8 cellular contexts compared by ENCODE assay signal in the genomic region with DNA sequence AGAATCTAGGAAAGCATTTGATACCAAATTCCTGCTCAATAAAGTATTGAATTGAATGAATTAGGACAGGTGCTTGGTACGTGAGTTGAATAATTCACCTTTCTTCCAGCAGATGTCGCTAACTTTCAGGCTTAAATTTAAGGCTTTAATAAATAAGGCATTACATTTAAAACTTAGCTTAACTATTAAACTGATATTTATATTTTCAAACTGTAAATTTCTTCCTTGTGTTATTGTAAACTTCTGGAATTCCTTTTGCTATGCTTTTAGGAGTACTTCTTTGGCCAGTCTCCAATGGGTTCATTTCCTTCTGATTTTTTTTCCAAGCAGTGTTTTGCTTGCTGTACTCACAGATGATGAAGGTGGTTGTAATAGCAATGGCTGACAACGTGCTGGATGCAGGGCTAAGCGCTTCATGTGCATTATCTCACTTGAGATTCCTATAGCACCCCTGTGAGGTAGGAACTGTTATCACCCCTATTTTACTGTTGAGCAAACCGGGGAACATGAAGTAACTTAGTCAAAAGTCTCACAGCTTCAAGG.
DNase-seq lines count a peak whose midpoint lies in the region; ATAC-seq and TF ChIP-seq lines count a peak whose summit lies in the region.

No MANE protein-coding gene starts in this region.

- peak in 5 of 6 experiments; percentile 5 to 67 (median 41) for DNase-seq in stimulated activated naive CD4-positive, alpha-beta T cell (lab: John Stamatoyannopoulos, UW)
- no peak for DNase-seq in stimulated activated naive CD4-positive, alpha-beta T cell treated with Interleukin-2 at 50 U/mL for 16 hours (lab: John Stamatoyannopoulos, UW)
- peak; percentile 48 for DNase-seq in KBM-7
- peak; percentile 15 to 58 for DNase-seq in PC-9
- DNase-seq in coronary artery (ENCODE audit: low spot score), result no peak
- peak; percentile 68 to 80 for DNase-seq in lung microvascular endothelial cell (ENCODE audit: low read depth in 2 of 2)
- DNase-seq in GOT3 (lab: John Stamatoyannopoulos, UW), result no peak

- no peaks in the 10 kb centered on the region for H3K27me3 ChIP-seq in PC-9 (ENCODE audit: insufficient read depth, low read depth)

- H3K36me3 ChIP-seq in PC-9 (ENCODE audit: low read depth), result no peaks in the 10 kb centered on the region

- peak overlapping the region; percentile 33; the same call in 1 of the 2 replicates for H2AFZ ChIP-seq in PC-9

- H3F3A ChIP-seq in PC-9 (ENCODE audit: insufficient read depth, low read depth), result no peaks in the 10 kb centered on the region

- no TSS peak for BruUV-seq in PC-9 (replicated peaks; lab: Mats Ljungman, UMichigan)

- no peaks in the 10 kb centered on the region for H4K20me1 ChIP-seq in PC-9 (ENCODE audit: insufficient read depth)

- POLR2A ChIA-PET in PC-9 (lab: Charles Lee; ENCODE audit: unreplicated experiment), result no interaction called here

- no peaks in the 10 kb centered on the region for H3K9me3 ChIP-seq in PC-9 (ENCODE audit: insufficient read depth, low read depth)

- TF ChIP-seq CTCF in PC-9 (conservative IDR thresholded peaks at IDR 0.05) (peak; percentile 95), coronary artery (IDR thresholded peaks at IDR 0.05) (peak; percentile 63)

- peak overlapping the region; percentile 14; the same call in 1 of the 2 replicates for H3K4me2 ChIP-seq in PC-9

- no peak overlapping the region for H3K27ac ChIP-seq in PC-9
- no peak overlapping the region for H3K27ac ChIP-seq in coronary artery

- CTCF ChIA-PET in PC-9 (lab: Charles Lee), result interaction anchor here (0.6 to 1.5 kb wide), 9 partner anchors 21 to 817 kb away, joined by 3 to 10 read pairs (median 3); no protein-coding TSS in a partner anchor

- ATAC-seq in HG02678 (IDR thresholded peaks at IDR 0.05; ENCODE audit: unreplicated experiment), result no peak

- no peaks in the 10 kb centered on the region for H3K9me2 ChIP-seq in PC-9 (ENCODE audit: insufficient read depth)

- H3K4me1 ChIP-seq in PC-9 (replicated peaks; ENCODE audit: insufficient read depth), result no peaks in the 10 kb centered on the region

- H3K79me2 ChIP-seq in PC-9 (ENCODE audit: low read depth), result no peaks in the 10 kb centered on the region

- H3K4me3 ChIP-seq in PC-9, result no peak overlapping the region
- H3K4me3 ChIP-seq in coronary artery, result no peak overlapping the region

- intact Hi-C loops in PC-9 (cut with micrococcal nuclease; ENCODE audit: unreplicated experiment), result loop anchor here (1.0 kb wide), 3 partner anchors 759 to 1314 kb away; no protein-coding TSS in a partner anchor

- in situ Hi-C loops in KBM-7 (cut with MboI; ENCODE audit: low pct_unique_long_range_greater_than_20kb, low sequenced_read_pairs), result no loop called here

Comparison
In these comparisons a context has a peak if more than half of its experiments do, and no peak if none do; other contexts are left out.
1. DNase-seq: peak in stimulated activated naive CD4-positive, alpha-beta T cell (5 of 6), KBM-7 (single experiment), PC-9 (2 of 2) and lung microvascular endothelial cell (2 of 2); none in stimulated activated naive CD4-positive, alpha-beta T cell treated with Interleukin-2 at 50 U/mL for 16 hours (single experiment), coronary artery (single experiment) and GOT3 (single experiment).